21 cellular contexts compared by ENCODE assay signal in the genomic region with DNA sequence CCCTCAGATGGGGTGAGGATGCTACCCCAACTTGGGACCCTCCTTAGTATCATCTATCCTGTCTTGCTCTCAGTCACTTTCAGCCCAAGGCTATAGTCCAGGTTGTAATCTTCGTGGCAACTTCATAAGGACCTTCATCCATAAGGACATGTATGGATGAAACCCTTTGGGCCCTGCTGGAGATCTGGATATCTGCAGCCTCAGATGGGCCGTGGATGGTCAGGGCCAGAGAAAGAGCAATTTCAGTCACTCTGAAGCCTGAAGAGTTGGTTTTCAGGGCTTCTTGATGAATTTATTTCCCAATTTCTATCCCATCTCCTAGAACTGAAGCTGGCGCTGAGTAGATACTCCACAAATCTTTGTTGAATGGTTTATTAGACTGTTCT.
"Had no signal": no experiment of that assay in that cellular context is flagged by ENCODE, and none has a peak within 500 bp of the region (broad histone marks: within the 10 kb centered on the region; RNA-seq: fewer than 3 reads in every experiment).

No MANE protein-coding gene starts in this region.

- H3K27me3 ChIP-seq: upper lobe of left lung had no signal

- H3K9me3 Mint-ChIP-seq: activated B cell treated with CpG ODN at 0.5 μM for 24 hours; activated naive CD4-positive, alpha-beta T cell treated with anti-CD3 and anti-CD28 coated beads for 36 hours; activated naive CD8-positive, alpha-beta T cell treated with anti-CD3 and anti-CD28 coated beads, Interleukin-2, amount 10 ng/mL, durations not matched to agents 7 days and 5 days; activated T-cell treated with anti-CD3 and anti-CD28 coated beads, Interleukin-2, amount 50 U/mL, for 4 hours; natural killer cell had no signal

- H3K9me3 ChIP-seq: prostate gland, thoracic aorta, upper lobe of left lung had no signal

- H3K4me3 Mint-ChIP-seq: activated B cell treated with CpG ODN at 0.5 μM for 24 hours; activated CD4-positive, alpha-beta T cell treated with anti-CD3 and anti-CD28 coated beads for 36 hours; activated naive CD4-positive, alpha-beta T cell treated with anti-CD3 and anti-CD28 coated beads for 36 hours; activated naive CD8-positive, alpha-beta T cell treated with anti-CD3 and anti-CD28 coated beads, Interleukin-2, amount 10 ng/mL, durations not matched to agents 7 days and 5 days; activated T-cell treated with anti-CD3 and anti-CD28 coated beads, Interleukin-2, amount 50 U/mL, for 4 hours; mesothelial cell of epicardium; natural killer cell; stimulated activated naive B cell treated with anti-CD40 and anti-IgM and Interleukin-4, amounts not matched to agents 10 μg/mL and 1 μg/mL and 100 μg/mL, for 72 hours had no signal

- ATAC-seq: activated CD4-positive, alpha-beta T cell treated with anti-CD3 and anti-CD28 coated beads for 36 hours; activated T-cell treated with anti-CD3 and anti-CD28 coated beads, Interleukin-2, amount 50 U/mL, for 4 hours; natural killer cell had no signal

- DNase-seq: activated B cell treated with CpG ODN at 0.5 μM for 24 hours; activated CD4-positive, alpha-beta T cell treated with anti-CD3 and anti-CD28 coated beads for 36 hours; activated CD4-positive, alpha-beta T cell treated with anti-CD3 and anti-CD28 coated beads, Interleukin-2, amount 50 U/mL, for 4 hours; activated CD8-positive, alpha-beta memory T cell treated with anti-CD3 and anti-CD28 coated beads, Interleukin-2, amount 50 U/mL, for 48 hours; activated naive CD4-positive, alpha-beta T cell treated with anti-CD3 and anti-CD28 coated beads for 36 hours; activated naive CD8-positive, alpha-beta T cell treated with anti-CD3 and anti-CD28 coated beads, Interleukin-2, amount 10 ng/mL, durations not matched to agents 7 days and 5 days; activated T-cell treated with anti-CD3 and anti-CD28 coated beads, Interleukin-2, amount 50 U/mL, for 4 hours; amniotic stem cell; cortex of kidney; foreskin fibroblast; hippocampal formation; natural killer cell; small intestine; stimulated activated CD4-positive, alpha-beta T cell treated with anti-CD3 and anti-CD28 coated beads, Interleukin-15, amount 100 ng/mL, for 24 hours; stimulated activated naive B cell treated with anti-CD40 and anti-IgM and Interleukin-4, amounts not matched to agents 10 μg/mL and 1 μg/mL and 100 μg/mL, for 72 hours; T-helper 9 cell had no signal

- H3K27ac Mint-ChIP-seq: activated B cell treated with CpG ODN at 0.5 μM for 24 hours; activated CD4-positive, alpha-beta T cell treated with anti-CD3 and anti-CD28 coated beads for 36 hours; activated naive CD4-positive, alpha-beta T cell treated with anti-CD3 and anti-CD28 coated beads for 36 hours; activated naive CD8-positive, alpha-beta T cell treated with anti-CD3 and anti-CD28 coated beads, Interleukin-2, amount 10 ng/mL, durations not matched to agents 7 days and 5 days; activated T-helper 2 cell treated with anti-CD3 and anti-CD28 coated beads, Interferon-gamma antibody, Interleukin-2, Interleukin-4, amounts not matched to agents 10 μg/mL and 5 μg/mL and 100 μg/mL, durations not matched to agents 14 hours and 24 hours and 36 hours; mesothelial cell of epicardium; natural killer cell; stimulated activated naive B cell treated with anti-CD40 and anti-IgM and Interleukin-4, amounts not matched to agents 10 μg/mL and 1 μg/mL and 100 μg/mL, for 72 hours had no signal

- H3K36me3 Mint-ChIP-seq: activated naive CD8-positive, alpha-beta T cell treated with anti-CD3 and anti-CD28 coated beads, Interleukin-2, amount 10 ng/mL, durations not matched to agents 7 days and 5 days; mesothelial cell of epicardium; natural killer cell; stimulated activated naive B cell treated with anti-CD40 and anti-IgM and Interleukin-4, amounts not matched to agents 10 μg/mL and 1 μg/mL and 100 μg/mL, for 72 hours had no signal

- H3K27ac ChIP-seq: prostate gland, thoracic aorta had no signal

- H3K27me3 Mint-ChIP-seq: activated B cell treated with CpG ODN at 0.5 μM for 24 hours; activated CD4-positive, alpha-beta T cell treated with anti-CD3 and anti-CD28 coated beads for 36 hours had no signal

- H3K4me1 Mint-ChIP-seq: activated B cell treated with CpG ODN at 0.5 μM for 24 hours; activated CD4-positive, alpha-beta T cell treated with anti-CD3 and anti-CD28 coated beads for 36 hours; activated naive CD8-positive, alpha-beta T cell treated with anti-CD3 and anti-CD28 coated beads, Interleukin-2, amount 10 ng/mL, durations not matched to agents 7 days and 5 days had no signal

- H3K36me3 ChIP-seq: prostate gland, thoracic aorta, upper lobe of left lung had no signal

- H3K4me3 ChIP-seq: prostate gland, thoracic aorta, upper lobe of left lung had no signal
